2 cellular contexts compared by ENCODE assay signal in the genomic region with DNA sequence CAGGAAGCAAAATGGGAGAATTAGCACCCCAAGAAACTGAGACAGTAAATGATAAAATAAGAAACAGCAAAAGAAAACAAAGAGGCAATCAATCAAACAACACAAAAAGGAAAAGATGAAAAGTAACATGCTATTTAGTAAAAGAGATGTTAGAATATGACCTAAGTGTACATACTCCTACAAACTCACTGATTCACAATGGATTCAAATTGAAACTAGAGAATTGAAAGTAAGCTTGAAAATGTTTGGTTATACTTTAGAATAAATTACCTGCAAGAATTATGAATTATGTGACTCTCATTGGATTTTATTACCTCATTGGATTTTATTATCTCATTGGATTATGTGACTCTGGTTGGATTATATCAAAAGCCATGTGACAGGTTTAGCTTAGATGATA.
TF ChIP-seq lines count a peak whose summit lies in the region.

No MANE protein-coding gene starts in this region.

TF ChIP-seq in HEK293T, 16 proteins besides CTCF, POLR2A, EP300 and RAD21 (continued from another document):
- TF ChIP-seq SUZ12 (IDR thresholded peaks at IDR 0.05): no peak
- TF ChIP-seq FOXM1 (IDR thresholded peaks at IDR 0.05; ENCODE audit: borderline replicate concordance): no peak
- no peak for TF ChIP-seq FOXK2 (IDR thresholded peaks at IDR 0.05)
- TF ChIP-seq, protein P1, sequence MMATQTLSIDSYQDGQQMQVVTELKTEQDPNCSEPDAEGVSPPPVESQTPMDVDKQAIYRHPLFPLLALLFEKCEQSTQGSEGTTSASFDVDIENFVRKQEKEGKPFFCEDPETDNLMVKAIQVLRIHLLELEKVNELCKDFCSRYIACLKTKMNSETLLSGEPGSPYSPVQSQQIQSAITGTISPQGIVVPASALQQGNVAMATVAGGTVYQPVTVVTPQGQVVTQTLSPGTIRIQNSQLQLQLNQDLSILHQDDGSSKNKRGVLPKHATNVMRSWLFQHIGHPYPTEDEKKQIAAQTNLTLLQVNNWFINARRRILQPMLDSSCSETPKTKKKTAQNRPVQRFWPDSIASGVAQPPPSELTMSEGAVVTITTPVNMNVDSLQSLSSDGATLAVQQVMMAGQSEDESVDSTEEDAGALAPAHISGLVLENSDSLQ (IDR thresholded peaks at IDR 0.05): peak; percentile 13; the same call in 1 of the 2 replicates
- no peak for TF ChIP-seq HDGF (IDR thresholded peaks at IDR 0.05; ENCODE audit: borderline replicate concordance)

TF ChIP-seq in K562, 482 proteins besides CTCF, POLR2A, EP300 and RAD21:
- TF ChIP-seq, protein P1 (IDR thresholded peaks at IDR 0.05): 0 out of 2 replicates have a peak, but pooled peaks have one; percentile 6
- TF ChIP-seq EWSR1 (IDR thresholded peaks at IDR 0.05; ENCODE audit: borderline replicate concordance, low read depth, partially characterized antibody): no peak
